19 cellular contexts compared by ENCODE assay signal in genomic region chr4:89416968-89417367, GRCh38.
"Had no signal": no experiment of that assay in that cellular context is flagged by ENCODE, and none has a peak within 500 bp of the region (broad histone marks: within the 10 kb centered on the region; RNA-seq: fewer than 3 reads in every experiment).

No MANE protein-coding gene starts in this region.

- H3K9me3 ChIP-seq: esophagus muscularis mucosa, gastroesophageal sphincter, prostate gland had no signal

- ATAC-seq: gastroesophageal sphincter; left cardiac atrium; naive thymus-derived CD4-positive, alpha-beta T cell; sciatic nerve had no signal

- H3K9me3 Mint-ChIP-seq: naive thymus-derived CD4-positive, alpha-beta T cell; nephron progenitor cell had no signal

- H3K36me3 ChIP-seq: esophagus muscularis mucosa, gastroesophageal sphincter, prostate gland had no signal

- H3K27ac Mint-ChIP-seq: naive thymus-derived CD4-positive, alpha-beta T cell; nephron progenitor cell had no signal

- H3K27me3 Mint-ChIP-seq: naive thymus-derived CD4-positive, alpha-beta T cell had no signal

- H3K27ac ChIP-seq: esophagus muscularis mucosa, gastroesophageal sphincter, parathyroid adenoma, prostate gland, skin epidermis had no signal

- H3K4me3 ChIP-seq: dorsolateral prefrontal cortex, esophagus muscularis mucosa, gastroesophageal sphincter, prostate gland, skin epidermis had no signal

- H3K27me3 ChIP-seq: dorsolateral prefrontal cortex, esophagus muscularis mucosa, gastroesophageal sphincter had no signal

- H3K4me3 Mint-ChIP-seq: naive thymus-derived CD4-positive, alpha-beta T cell; nephron progenitor cell had no signal

- H3K4me1 Mint-ChIP-seq: naive thymus-derived CD4-positive, alpha-beta T cell had no signal

- DNase-seq: cortex of kidney; dorsolateral prefrontal cortex; effector CD8-positive, alpha-beta T cell; glutamatergic neuron; islet precursor cell; left cardiac atrium; mesendoderm; naive thymus-derived CD4-positive, alpha-beta T cell; nephron progenitor cell; stimulated activated CD4-positive, alpha-beta T cell treated with anti-CD3 and anti-CD28 coated beads, Interleukin-12 subunit alpha, Interleukin-12 subunit beta, amount 100 ng/mL, for 4 hours; stimulated activated CD4-positive, alpha-beta T cell treated with anti-CD3 and anti-CD28 coated beads, Interleukin-2, amount 100 ng/mL, for 48 hours; stimulated activated naive CD4-positive, alpha-beta T cell treated with Interleukin-2 at 50 U/mL for 16 hours; trophoblast cell had no signal

- H3K4me1 ChIP-seq: esophagus muscularis mucosa, gastroesophageal sphincter, parathyroid adenoma, prostate gland had no signal
